In genomic region chr4:151434183-151434860, GRCh38 we compare ENCODE assay signal across 1 cellular context.
TF ChIP-seq lines count a peak whose summit lies in the region.

No MANE protein-coding gene starts in this region.

TF ChIP-seq in SK-N-SH, 30 proteins besides CTCF, POLR2A, EP300 and RAD21 (continued from another document):
- TF ChIP-seq, protein P1, sequence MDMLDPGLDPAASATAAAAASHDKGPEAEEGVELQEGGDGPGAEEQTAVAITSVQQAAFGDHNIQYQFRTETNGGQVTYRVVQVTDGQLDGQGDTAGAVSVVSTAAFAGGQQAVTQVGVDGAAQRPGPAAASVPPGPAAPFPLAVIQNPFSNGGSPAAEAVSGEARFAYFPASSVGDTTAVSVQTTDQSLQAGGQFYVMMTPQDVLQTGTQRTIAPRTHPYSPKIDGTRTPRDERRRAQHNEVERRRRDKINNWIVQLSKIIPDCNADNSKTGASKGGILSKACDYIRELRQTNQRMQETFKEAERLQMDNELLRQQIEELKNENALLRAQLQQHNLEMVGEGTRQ (IDR thresholded peaks at IDR 0.05; ENCODE audit: borderline replicate concordance, low read depth, low read length): no peak
- TF ChIP-seq RFX5 (IDR thresholded peaks at IDR 0.05; ENCODE audit: low read length): no peak
- TF ChIP-seq REST (IDR thresholded peaks at IDR 0.05; ENCODE audit: low read depth, low read length): no peak
- peak; percentile 77; the same call in 1 of the 2 replicates for TF ChIP-seq TEAD4 (IDR thresholded peaks at IDR 0.05; ENCODE audit: borderline replicate concordance, insufficient read depth)
- TF ChIP-seq RCOR1 (IDR thresholded peaks at IDR 0.05; ENCODE audit: low read length): no peak
- TF ChIP-seq ZBTB33 (IDR thresholded peaks at IDR 0.05; ENCODE audit: borderline replicate concordance, low read depth): 0 out of 2 replicates have a peak, but pooled peaks have one; percentile 12
- TF ChIP-seq POLR2AphosphoS5 (IDR thresholded peaks at IDR 0.05; ENCODE audit: low read depth, low read length): peak; percentile 45; the same call in 1 of the 2 replicates
- no peak for TF ChIP-seq TAF1 (IDR thresholded peaks at IDR 0.05; ENCODE audit: borderline replicate concordance, low read depth, low read length)
- TF ChIP-seq FOSL2 (IDR thresholded peaks at IDR 0.05; ENCODE audit: borderline replicate concordance, low read depth): peak; percentile 86
- TF ChIP-seq FOXM1 (IDR thresholded peaks at IDR 0.05; ENCODE audit: low read depth): 0 out of 2 replicates have a peak, but pooled peaks have one; percentile 46
- no peak for TF ChIP-seq NRF1 (IDR thresholded peaks at IDR 0.05; ENCODE audit: low read depth, low read length)
- TF ChIP-seq, protein P2, sequence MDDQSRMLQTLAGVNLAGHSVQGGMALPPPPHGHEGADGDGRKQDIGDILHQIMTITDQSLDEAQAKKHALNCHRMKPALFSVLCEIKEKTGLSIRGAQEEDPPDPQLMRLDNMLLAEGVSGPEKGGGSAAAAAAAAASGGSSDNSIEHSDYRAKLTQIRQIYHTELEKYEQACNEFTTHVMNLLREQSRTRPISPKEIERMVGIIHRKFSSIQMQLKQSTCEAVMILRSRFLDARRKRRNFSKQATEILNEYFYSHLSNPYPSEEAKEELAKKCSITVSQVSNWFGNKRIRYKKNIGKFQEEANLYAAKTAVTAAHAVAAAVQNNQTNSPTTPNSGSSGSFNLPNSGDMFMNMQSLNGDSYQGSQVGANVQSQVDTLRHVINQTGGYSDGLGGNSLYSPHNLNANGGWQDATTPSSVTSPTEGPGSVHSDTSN (IDR thresholded peaks at IDR 0.05): peak; percentile 87
